ENCODE assay signal across 10 cellular contexts in the genomic region with DNA sequence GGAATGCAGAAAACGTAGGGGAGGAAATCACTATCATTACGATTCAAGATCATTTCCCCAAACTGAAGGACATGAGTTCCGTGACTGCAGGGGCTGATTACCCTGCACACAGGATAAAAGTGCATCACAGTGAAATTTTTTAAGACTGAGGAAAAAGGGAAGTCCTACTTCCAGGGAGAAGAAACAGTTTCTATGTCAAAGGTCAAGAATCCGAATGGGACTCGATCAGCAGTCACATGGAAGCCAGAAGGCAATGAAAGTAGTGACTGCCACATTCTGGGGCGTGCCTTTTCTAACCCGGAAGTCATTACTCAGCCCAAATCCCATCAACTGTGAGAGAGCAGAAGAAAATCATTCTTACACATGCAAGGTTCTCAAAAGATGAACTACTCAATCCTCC. TPM values are rescaled to one million over a fixed set of nuclear protein-coding genes. Genes with fewer than 3 reads are reported as not detected.
DNase-seq lines count a peak whose midpoint lies in the region; ATAC-seq lines count a peak whose summit lies in the region.
"Had no signal": no experiment of that assay in that cellular context is flagged by ENCODE, and none has a peak within 500 bp of the region (broad histone marks: within the 10 kb centered on the region; RNA-seq: fewer than 3 reads in every experiment).

No MANE protein-coding gene starts in this region.

- DNase-seq in Right ventricle myocardium superior = no peak
- no peak for DNase-seq in cardiac septum (ENCODE audit: low spot score)
- DNase-seq in mesenchymal stem cell = peak; percentile 63
- DNase-seq in aorta = peak in 1 of 2 donors; percentile 65
- no peak for DNase-seq in DMS79 (lab: John Stamatoyannopoulos, UW)

- no peak overlapping the region for H3K23ac ChIP-seq in mesenchymal stem cell (ENCODE audit: low read length in 2 of 2)

- no peak overlapping the region for H3K4me2 ChIP-seq in mesenchymal stem cell (ENCODE audit: low read length, poor library complexity, severe bottlenecking)
- H3K4me2 ChIP-seq: BLaER1 had no signal

- peak; percentile 70 for ATAC-seq in Right ventricle myocardium superior (ENCODE audit: poor library complexity)
- peak; percentile 29 for ATAC-seq in aorta (ENCODE audit: low FRiP score)
- no peak for ATAC-seq in GM21360 (IDR thresholded peaks at IDR 0.05; ENCODE audit: unreplicated experiment)
- ATAC-seq in HG02852 (IDR thresholded peaks at IDR 0.05; ENCODE audit: unreplicated experiment) = no peak
- ATAC-seq: HCT116 had no signal

- H2BK5ac ChIP-seq in mesenchymal stem cell (ENCODE audit: low read depth, low read length, poor library complexity, severe bottlenecking) = no peak overlapping the region

- H4K8ac ChIP-seq in mesenchymal stem cell (ENCODE audit: low read length) = peak overlapping the region; percentile 14

- WGBS in mesenchymal stem cell = 46% methylated on average over 7 of the region's 7 CpGs
- WGBS in aorta, 2 donors = 41 to 56% methylated on average over 7 of the region's 7 CpGs

- no peak overlapping the region for H3K14ac ChIP-seq in mesenchymal stem cell (ENCODE audit: low read length in 2 of 2)

- peak overlapping the region; percentile 10 for H3K27ac ChIP-seq in cingulate gyrus (ENCODE audit: low read depth, low read length)
- H3K27ac ChIP-seq in mesenchymal stem cell (ENCODE audit: low read length, poor library complexity, severe bottlenecking) = no peak overlapping the region
- H3K27ac ChIP-seq in aorta (ENCODE audit: low read depth in 1 of 2, low read length in 2 of 2) = no peak overlapping the region
- H3K27ac ChIP-seq: BLaER1 had no signal

- peaks cover 30% of the 10 kb centered on the region for H3K79me1 ChIP-seq in mesenchymal stem cell (replicated peaks; ENCODE audit: low read length, poor library complexity, severe bottlenecking)

- peak overlapping the region; percentile 50 for H3K9ac ChIP-seq in mesenchymal stem cell (ENCODE audit: low read length)
- H3K9ac ChIP-seq: BLaER1 had no signal

- H3K4me1 ChIP-seq in mesenchymal stem cell (ENCODE audit: control insufficient read depth, insufficient read depth, low read depth, low read length) (peaks cover 4% of the 10 kb centered on the region), aorta (ENCODE audit: control insufficient read depth in 1 of 2, insufficient read depth in 2 of 2, low read length in 2 of 2) (no peaks in the 10 kb centered on the region)
- H3K4me1 ChIP-seq: BLaER1 had no signal

- peak overlapping the region in 1 of 2 experiments; percentile 39 for H3K4me3 ChIP-seq in mesenchymal stem cell (ENCODE audit: insufficient read depth in 1 of 2, low read depth in 1 of 2, low read length in 2 of 2)
- no peak overlapping the region for H3K4me3 ChIP-seq in aorta (ENCODE audit: low read length in 2 of 2)
- H3K4me3 ChIP-seq: BLaER1 had no signal

- no peak overlapping the region for H2BK120ac ChIP-seq in mesenchymal stem cell (ENCODE audit: low read depth, low read length)

- H4K91ac ChIP-seq in mesenchymal stem cell (ENCODE audit: low read length) = no peak overlapping the region

- H3K27me3 ChIP-seq in mesenchymal stem cell (ENCODE audit: control insufficient read depth in 1 of 2, insufficient read depth in 1 of 2, low read length in 2 of 2) (no peaks in the 10 kb centered on the region), aorta (ENCODE audit: control insufficient read depth in 1 of 2, insufficient read depth in 2 of 2, low read length in 1 of 2) (no peaks in the 10 kb centered on the region)
- H3K27me3 ChIP-seq: BLaER1 had no signal

- intact Hi-C loops in Right ventricle myocardium superior (cut with DNase I) (no loop called here), cardiac septum (cut with DNase I) (no loop called here), aorta (cut with DNase I) (no loop called here)

- no peak overlapping the region for H2BK12ac ChIP-seq in mesenchymal stem cell (ENCODE audit: low read length in 2 of 2)

- H3K36me3 ChIP-seq in mesenchymal stem cell (ENCODE audit: control insufficient read depth in 1 of 2, insufficient read depth in 2 of 2, low read depth in 1 of 2, low read length in 2 of 2) = peaks cover 0 to 3% of the 10 kb centered on the region in 2 experiments
- H3K36me3 ChIP-seq in aorta (ENCODE audit: control insufficient read depth in 1 of 2, insufficient read depth in 2 of 2, low read length in 1 of 2) = peaks cover 0 to 4% of the 10 kb centered on the region in 2 donors

- H3K9me3 ChIP-seq in mesenchymal stem cell (ENCODE audit: control insufficient read depth, low read length) (no peaks in the 10 kb centered on the region), aorta (ENCODE audit: control insufficient read depth, low read length) (no peaks in the 10 kb centered on the region)
- H3K9me3 ChIP-seq: BLaER1 had no signal

- no peak overlapping the region for H2AFZ ChIP-seq in mesenchymal stem cell (ENCODE audit: low read depth, low read length)

- H2BK15ac ChIP-seq in mesenchymal stem cell (ENCODE audit: low read depth, poor library complexity, severe bottlenecking) = no peak overlapping the region

- H3K4ac ChIP-seq in mesenchymal stem cell (ENCODE audit: low read depth in 1 of 2, low read length in 2 of 2) = no peak overlapping the region

- H3K18ac ChIP-seq in mesenchymal stem cell (ENCODE audit: low read depth in 1 of 2, low read length in 2 of 2) = no peak overlapping the region

- H2AK5ac ChIP-seq in mesenchymal stem cell (ENCODE audit: low read length, severe bottlenecking) = no peak overlapping the region

RNA-seq across cellular contexts. Expression of a gene that starts 12.1 kb away (rescaled TPM):
- 32.1 TPM for total RNA-seq in Right ventricle myocardium superior
- total RNA-seq in cardiac septum = 36.9 TPM
- 10.0 TPM for polyA plus RNA-seq in mesenchymal stem cell (2013, experiment 1 of 2)
- 9.8 TPM for polyA plus RNA-seq in mesenchymal stem cell (2013, experiment 2 of 2)
- 10 to 100 TPM; 64.4 to 68.5 TPM for total RNA-seq in aorta
- polyA plus RNA-seq in aorta = 10 to 100 TPM; 11.0 to 18.9 TPM

RNA-seq across cellular contexts. Expression of a gene that starts 12.3 kb away (rescaled TPM):
- total RNA-seq in Right ventricle myocardium superior = 7.0 TPM
- total RNA-seq in cardiac septum = 11.1 TPM
- 12.4 TPM for polyA plus RNA-seq in mesenchymal stem cell (2013, experiment 1 of 2)
- polyA plus RNA-seq in mesenchymal stem cell (2013, experiment 2 of 2) = 12.4 TPM
- total RNA-seq in aorta = 10 to 100 TPM; 13.7 to 17.9 TPM
- 10 to 100 TPM; 14.8 to 30.3 TPM for polyA plus RNA-seq in aorta

Comparison
In these comparisons a context has a peak if more than half of its experiments do, and no peak if none do; other contexts are left out.
1. ATAC-seq: peak in Right ventricle myocardium superior (single experiment) and aorta (single experiment); none in GM21360 (single experiment) and HG02852 (single experiment).